8 cellular contexts compared by ENCODE assay signal in the genomic region with DNA sequence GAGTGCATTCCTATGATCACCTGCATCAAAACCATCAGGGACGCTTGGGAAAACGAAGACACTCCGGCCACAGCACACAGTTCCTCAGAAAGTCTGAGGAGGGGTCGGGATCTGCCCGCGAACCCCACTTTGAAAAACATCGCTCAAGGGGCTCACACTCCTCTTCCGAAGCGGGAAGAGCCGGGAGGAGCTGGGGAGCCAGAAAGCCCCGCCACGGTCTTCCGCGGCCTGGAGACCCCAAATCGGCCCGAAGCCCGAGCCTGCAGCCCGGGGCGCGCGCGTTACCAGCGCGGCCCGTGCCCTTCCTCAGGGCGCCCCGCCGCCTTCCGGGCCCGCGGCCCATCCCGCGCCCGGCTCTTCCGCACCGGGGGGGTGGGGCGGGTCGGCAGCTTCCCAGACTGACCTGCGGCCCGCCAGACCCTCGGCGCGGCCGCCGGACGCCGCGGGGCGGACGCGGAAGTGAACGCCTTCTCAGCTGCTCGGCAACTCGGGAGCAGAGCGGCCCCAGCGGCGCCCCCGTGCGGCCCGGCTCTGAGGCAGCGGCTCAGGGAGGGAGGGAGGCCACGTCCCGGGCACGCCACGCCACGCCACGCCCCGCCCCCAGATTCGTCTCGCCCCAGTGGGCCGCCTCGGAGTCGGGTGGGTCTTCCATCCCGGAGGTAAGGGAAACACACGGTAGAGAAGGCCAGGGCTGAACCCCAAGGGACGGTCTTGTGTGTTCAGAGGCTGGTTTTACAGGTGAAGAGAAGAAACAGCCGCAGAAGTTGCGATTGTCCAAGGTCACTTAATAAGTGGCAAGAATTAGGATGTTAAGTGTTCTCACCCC. TPM values are rescaled to one million over a fixed set of nuclear protein-coding genes. Genes with fewer than 3 reads are reported as not detected.
DNase-seq lines count a peak whose midpoint lies in the region; ATAC-seq and TF ChIP-seq lines count a peak whose summit lies in the region.

A gene (minus strand): TSS at position 461 of the 826 bp plus-strand sequence. CDS start 3,052 bp downstream, outside the sequence.

- peaks cover 21% of the 10 kb centered on the region for H3K27me3 ChIP-seq in BE2C

- H3K4me3 ChIP-seq in BE2C (ENCODE audit: low read depth, low read length) (peak within 1 kb of the TSS; percentile 78), choroid plexus epithelial cell (ENCODE audit: low read depth, low read length) (peak within 1 kb of the TSS; percentile 76)

- ATAC-seq in HG03378 (IDR thresholded peaks at IDR 0.05; ENCODE audit: unreplicated experiment): peak; percentile 86

- peak; percentile 68 for TF ChIP-seq CTCF in BE2C (IDR thresholded peaks at IDR 0.05; ENCODE audit: low read depth, low read length)
- peak; percentile 61 for TF ChIP-seq CTCF in choroid plexus epithelial cell (conservative IDR thresholded peaks at IDR 0.05; ENCODE audit: low read depth, low read length)

- no peaks in the 10 kb centered on the region for H3K4me1 ChIP-seq in BE2C

- no peaks in the 10 kb centered on the region for H3K9me3 ChIP-seq in BE2C

- DNase-seq in BE2C (peak; percentile 94), NCI-H524 (lab: John Stamatoyannopoulos, UW) (peak; percentile 64 to 78), choroid plexus epithelial cell (ENCODE audit: low read depth) (peak; percentile 86), kidney tubule cell (ENCODE audit: low spot score) (peak; percentile 92)
- peak; percentile 89 to 90 for DNase-seq in activated CD4-positive, alpha-beta T cell treated with anti-CD3 and anti-CD28 coated beads for 4 hours
- DNase-seq in stimulated activated CD4-positive, alpha-beta T cell treated with anti-CD3 and anti-CD28 coated beads, Interleukin-1b, Interleukin-23, amount 100 ng/mL, for 24 hours (ENCODE audit: low read depth in 4 of 4, low spot score in 1 of 4): peak; percentile 79 to 91 (median 85)

- H3K36me3 ChIP-seq in BE2C: no peaks in the 10 kb centered on the region

- TF ChIP-seq POLR2A in GM19099 (IDR thresholded peaks at IDR 0.05; ENCODE audit: extremely low read depth, insufficient read length, low read depth): peak; percentile 87

RNA-seq across cellular contexts. Expression of the gene that starts here (rescaled TPM):
- 9.4 TPM for polyA plus RNA-seq in BE2C (2012; ENCODE audit: insufficient read depth, insufficient read length, low read depth)

Comparison
In these comparisons a context has a peak if more than half of its experiments do, and no peak if none do; other contexts are left out.
1. Peak in every context shown above with its lines: DNase-seq, ATAC-seq and H3K4me3 ChIP-seq.